Comparison of ENCODE assay signal across 8 cellular contexts in genomic region chr12:9760699-9761406, GRCh38. TPM values are rescaled to one million over a fixed set of nuclear protein-coding genes. Genes with fewer than 3 reads are reported as not detected.
DNase-seq lines count a peak whose midpoint lies in the region; ATAC-seq and TF ChIP-seq lines count a peak whose summit lies in the region.

Gene CD69 (minus strand): TSS chr12:9760901. CDS start chr12:9760820, 81 bp downstream.

- TF ChIP-seq CTCF in type B pancreatic cell (conservative IDR thresholded peaks at IDR 0.05) = no peak

- peak within 1 kb of the TSS; percentile 68 for H3K4me3 ChIP-seq in CD8-positive, alpha-beta memory T cell (ENCODE audit: low read length)

- H3K4me3 Mint-ChIP-seq in CD8-positive, alpha-beta memory T cell = peak within 1 kb of the TSS; percentile 93 to 100 (median 98)
- H3K4me3 Mint-ChIP-seq in type B pancreatic cell = peak within 1 kb of the TSS; percentile 33

- H3K27ac Mint-ChIP-seq in CD8-positive, alpha-beta memory T cell = peak within 1 kb of the TSS; percentile 97 to 100 (median 99)
- H3K27ac Mint-ChIP-seq in type B pancreatic cell = peak within 1 kb of the TSS; percentile 80

- H3K36me3 ChIP-seq in CD8-positive, alpha-beta memory T cell (ENCODE audit: insufficient read depth, low read length) = peaks cover 8% of the 10 kb centered on the region

- DNase-seq in CD8-positive, alpha-beta memory T cell = peak; percentile 66 to 89 (median 85)
- peak; percentile 37 for DNase-seq in NOMO-1 treated with dmso at 0.1 percent for 144 hours (lab: John Stamatoyannopoulos, UW; ENCODE audit: unreplicated experiment)
- peak; percentile 53 for DNase-seq in activated T-helper 1 cell treated with Interleukin-2 at 50 U/mL for 16 hours (ENCODE audit: low read depth)
- DNase-seq in mucosa of gallbladder (ENCODE audit: low spot score) = peak; percentile 61
- no peak for DNase-seq in type B pancreatic cell (ENCODE audit: extremely low spot score, unreplicated experiment)
- DNase-seq in DMS 273 (lab: John Stamatoyannopoulos, UW; ENCODE audit: unreplicated experiment) = no peak
- DNase-seq in DMS114 treated with DMSO at 0.1 percent for 48 hours (lab: John Stamatoyannopoulos, UW; ENCODE audit: unreplicated experiment) = no peak

- POLR2A ChIA-PET in CD8-positive, alpha-beta memory T cell (lab: Charles Lee) = interaction anchor here (0.5 to 4.5 kb wide), 12 partner anchors 10 to 1824 kb away, joined by 3 to 35 read pairs (median 6); partner anchors contain the start of gene CLEC2B

- peaks cover 0 to 4% (median 0%) of the 10 kb centered on the region in 5 donors for H3K9me3 Mint-ChIP-seq in CD8-positive, alpha-beta memory T cell
- peaks cover 3% of the 10 kb centered on the region for H3K9me3 Mint-ChIP-seq in type B pancreatic cell

- peaks cover 58 to 72% (median 71%) of the 10 kb centered on the region in 3 donors for H3K4me1 Mint-ChIP-seq in CD8-positive, alpha-beta memory T cell
- no peaks in the 10 kb centered on the region for H3K4me1 Mint-ChIP-seq in type B pancreatic cell (ENCODE audit: unreplicated experiment)

- peaks cover 14 to 43% (median 25%) of the 10 kb centered on the region in 3 donors for H3K36me3 Mint-ChIP-seq in CD8-positive, alpha-beta memory T cell
- H3K36me3 Mint-ChIP-seq in type B pancreatic cell = no peaks in the 10 kb centered on the region

- H3K27ac ChIP-seq in CD8-positive, alpha-beta memory T cell (ENCODE audit: low read depth, low read length) = peak within 1 kb of the TSS; percentile 96

- peaks cover 49% of the 10 kb centered on the region for H3K4me1 ChIP-seq in CD8-positive, alpha-beta memory T cell (ENCODE audit: insufficient read depth, low read length)

- ATAC-seq in GM21576 (IDR thresholded peaks at IDR 0.05; ENCODE audit: unreplicated experiment) = peak; percentile 54

- no peaks in the 10 kb centered on the region for H3K27me3 ChIP-seq in CD8-positive, alpha-beta memory T cell (ENCODE audit: insufficient read depth, low read length, poor library complexity, severe bottlenecking)

- no peaks in the 10 kb centered on the region for H3K9me3 ChIP-seq in CD8-positive, alpha-beta memory T cell (ENCODE audit: low read length)

- CTCF ChIA-PET in CD8-positive, alpha-beta memory T cell (lab: Charles Lee) = interaction anchor here (0.9 to 19.4 kb wide), 7 partner anchors 11 to 53 kb away, joined by 3 to 359 read pairs (median 12); no protein-coding TSS in a partner anchor

- no peaks in the 10 kb centered on the region for H3K27me3 Mint-ChIP-seq in CD8-positive, alpha-beta memory T cell
- no peaks in the 10 kb centered on the region for H3K27me3 Mint-ChIP-seq in type B pancreatic cell

RNA-seq across cellular contexts. Expression of gene CD69, which starts in this region (rescaled TPM):
- 10 to 100 TPM; 66.8 to 67.1 TPM for total RNA-seq in CD8-positive, alpha-beta memory T cell
- 253 TPM for polyA plus RNA-seq in CD8-positive, alpha-beta memory T cell
- total RNA-seq in mucosa of gallbladder (18.4 TPM), type B pancreatic cell (ENCODE audit: low replicate concordance) (0.19 and 1.6 TPM in 2 replicates)

Comparison
In these comparisons a context has a peak if more than half of its experiments do, and no peak if none do; other contexts are left out.
1. DNase-seq: peak in CD8-positive, alpha-beta memory T cell (5 of 5), NOMO-1 treated with dmso at 0.1 percent for 144 hours (single experiment), activated T-helper 1 cell treated with Interleukin-2 at 50 U/mL for 16 hours (single experiment) and mucosa of gallbladder (single experiment); none in type B pancreatic cell (single experiment), DMS 273 (single experiment) and DMS114 treated with DMSO at 0.1 percent for 48 hours (single experiment).